21 cellular contexts compared by ENCODE assay signal in the genomic region with DNA sequence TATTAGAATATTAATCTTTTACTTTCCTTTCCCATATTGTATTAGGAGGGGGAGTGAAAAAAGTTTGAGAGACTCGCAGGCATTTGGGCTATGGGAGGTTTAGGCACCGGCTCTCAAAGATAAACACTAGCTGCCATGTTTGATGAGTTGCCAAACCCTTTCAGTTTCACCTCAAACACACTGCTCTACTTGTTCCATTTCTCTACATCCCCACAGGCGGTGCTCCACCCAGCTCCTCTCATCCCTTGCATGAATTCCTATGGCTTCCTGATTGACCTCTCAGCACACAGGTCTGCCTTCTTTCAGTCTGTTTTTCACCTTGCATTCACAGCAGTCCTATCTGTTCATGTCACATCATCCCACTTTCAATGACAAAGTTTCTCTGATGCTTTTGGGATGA.
DNase-seq lines count a peak whose midpoint lies in the region; ATAC-seq, FAIRE-seq and TF ChIP-seq lines count a peak whose summit lies in the region.
"Had no signal": no experiment of that assay in that cellular context is flagged by ENCODE, and none has a peak within 500 bp of the region (broad histone marks: within the 10 kb centered on the region; RNA-seq: fewer than 3 reads in every experiment).

No MANE protein-coding gene starts in this region.

- H3K27ac ChIP-seq in HepG2 (ENCODE audit: extremely low read length, insufficient read depth, low read length) = no peak overlapping the region
- H3K27ac ChIP-seq in right lobe of liver = no peak overlapping the region
- H3K27ac ChIP-seq: 22Rv1; A549; BLaER1 treated with 17β-estradiol and CSF1 and Interleukin-3, amounts not matched to agents 10 nM and 100 nM; C4-2B had no signal

- no peak for FAIRE-seq in HepG2 (lab: Jason Lieb, UNC)
- FAIRE-seq: A549, GM12891, GM19239 had no signal

- H3K9me3 ChIP-seq in HepG2 (ENCODE audit: low read length) = no peaks in the 10 kb centered on the region
- H3K9me3 ChIP-seq in right lobe of liver = no peaks in the 10 kb centered on the region
- H3K9me3 ChIP-seq: A549; BLaER1 treated with 17β-estradiol and CSF1 and Interleukin-3, amounts not matched to agents 10 nM and 100 nM; Caco-2 had no signal

- DNase-seq in HepG2 (ENCODE audit: low spot score) (peak; percentile 38), right lobe of liver (no peak), SK-MEL-5 (ENCODE audit: low read depth, low spot score) (peak; percentile 29), NCI-H187 treated with DMSO at 0.1 percent for 48 hours (lab: John Stamatoyannopoulos, UW) (no peak)
- no peak for DNase-seq in activated CD4-positive, CD25-positive, alpha-beta regulatory T cell treated with anti-CD3 and anti-CD28 coated beads, Interleukin-2, amount 50 U/mL, for 72 hours
- DNase-seq: AML-193; Caco-2; Calu3; CD4-positive, alpha-beta T cell; CD8-positive, alpha-beta T cell; DMS79 treated with DMSO at 0.1 percent for 48 hours; EL; GDM1 had no signal

- no peak overlapping the region for H2AFZ ChIP-seq in HepG2 (ENCODE audit: low read length)

- CTCF ChIA-PET in HepG2 (lab: Yijun Ruan, JAX; ENCODE audit: low intra/inter-chr PET ratio, low total read pairs) = no interaction called here

- H3K9ac ChIP-seq in HepG2 (ENCODE audit: insufficient read depth, low read depth, low read length) = no peak overlapping the region
- H3K9ac ChIP-seq: BLaER1 treated with 17β-estradiol and CSF1 and Interleukin-3, amounts not matched to agents 10 nM and 100 nM had no signal

- TF ChIP-seq CTCF in HepG2 (CRISPR knock-in tag; IDR thresholded peaks at IDR 0.05) (no peak), right lobe of liver (IDR thresholded peaks at IDR 0.05) (no peak)

- WGBS in HepG2 (ENCODE audit: low lambda C conversion rate) = 3% methylated on average over 3 of the region's 3 CpGs
- 47% methylated on average over 3 of the region's 3 CpGs for WGBS in right lobe of liver (ENCODE audit: insufficient coverage, low coverage, low lambda C conversion rate, missing lambda C conversion rate)

- no peak for TF ChIP-seq RAD21 in HepG2 (CRISPR knock-in tag; IDR thresholded peaks at IDR 0.05)

- H3K79me2 ChIP-seq in HepG2 (ENCODE audit: insufficient read depth, low read length) = no peaks in the 10 kb centered on the region

- POLR2A ChIA-PET in HepG2 (lab: Yijun Ruan, JAX) = no interaction called here

- H3K36me3 ChIP-seq in HepG2 (replicated peaks in 1 of 2; ENCODE audit: control insufficient read depth in 1 of 2, insufficient read depth in 2 of 2, low read length in 2 of 2) = no peaks in the 10 kb centered on the region
- no peaks in the 10 kb centered on the region for H3K36me3 ChIP-seq in right lobe of liver
- H3K36me3 ChIP-seq: BLaER1 treated with 17β-estradiol and CSF1 and Interleukin-3, amounts not matched to agents 10 nM and 100 nM had no signal

- H3K4me1 ChIP-seq in HepG2 (ENCODE audit: insufficient read depth, low read length) (peaks cover 13% of the 10 kb centered on the region), right lobe of liver (peaks cover 0 to 13% (median 4%) of the 10 kb centered on the region in 4 donors)
- H3K4me1 ChIP-seq: A549 had no signal

- BruUV-seq in HepG2 (replicated peaks; lab: Mats Ljungman, UMichigan) = no TSS peak

- H3K4me3 ChIP-seq in HepG2 (replicated peaks in 1 of 3; ENCODE audit: insufficient read depth in 1 of 3, low read depth in 2 of 3, low read length in 3 of 3) (no peak overlapping the region), right lobe of liver (no peak overlapping the region)
- H3K4me3 ChIP-seq: A549; BLaER1 treated with 17β-estradiol and CSF1 and Interleukin-3, amounts not matched to agents 10 nM and 100 nM had no signal

- no peak for ATAC-seq in HepG2
- no peak for ATAC-seq in right lobe of liver
- ATAC-seq in HG02885 (IDR thresholded peaks at IDR 0.05; ENCODE audit: poor library complexity, unreplicated experiment) = peak; percentile 39
- no peak for ATAC-seq in HG03342 (IDR thresholded peaks at IDR 0.05; ENCODE audit: unreplicated experiment)
- ATAC-seq: A549; CD8-positive, alpha-beta T cell had no signal

- no peaks in the 10 kb centered on the region for H4K20me1 ChIP-seq in HepG2 (ENCODE audit: insufficient read depth, low read length)
- H4K20me1 ChIP-seq: BLaER1 treated with 17β-estradiol and CSF1 and Interleukin-3, amounts not matched to agents 10 nM and 100 nM had no signal

- intact Hi-C loops in HepG2 (cut with micrococcal nuclease; ENCODE audit: unreplicated experiment) = no loop called here
- intact Hi-C loops in right lobe of liver (cut with DNase I) = no loop called here

- no peak for TF ChIP-seq POLR2A in HepG2 (IDR thresholded peaks at IDR 0.05; ENCODE audit: insufficient read depth in 1 of 2, low read depth in 2 of 2, low read length in 2 of 2)
- no peak for TF ChIP-seq POLR2A in right lobe of liver (IDR thresholded peaks at IDR 0.05)

- in situ Hi-C loops in HepG2 (cut with HindIII; ENCODE audit: extremely low pct_ligation_motif_present, low pct_unique_long_range_greater_than_20kb) (no loop called here), SK-MEL-5 (cut with HindIII; ENCODE audit: low pct_unique_long_range_greater_than_20kb, low sequenced_read_pairs) (no loop called here)

- TF ChIP-seq EP300 in HepG2 (IDR thresholded peaks at IDR 0.05; ENCODE audit: low read depth in 2 of 2, low read length in 2 of 2) (no peak), HepG2 (CRISPR knock-in tag; IDR thresholded peaks at IDR 0.05; ENCODE audit: borderline replicate concordance) (no peak)

- peaks cover 0 to 3% of the 10 kb centered on the region in 2 experiments; a peak in 1 of 5 replicates for H3K27me3 ChIP-seq in HepG2 (ENCODE audit: control insufficient read depth in 1 of 2, insufficient read depth in 2 of 2, low read length in 2 of 2)
- no peaks in the 10 kb centered on the region for H3K27me3 ChIP-seq in right lobe of liver
- H3K27me3 ChIP-seq: BLaER1 treated with 17β-estradiol and CSF1 and Interleukin-3, amounts not matched to agents 10 nM and 100 nM had no signal

- H3K4me2 ChIP-seq in HepG2 (ENCODE audit: low read depth, low read length) = no peak overlapping the region
- H3K4me2 ChIP-seq: A549; BLaER1 treated with 17β-estradiol and CSF1 and Interleukin-3, amounts not matched to agents 10 nM and 100 nM had no signal

TF ChIP-seq in HepG2, 621 proteins besides CTCF, POLR2A, EP300 and RAD21:
- TF ChIP-seq ZNF263 (CRISPR knock-in tag; IDR thresholded peaks at IDR 0.05) = peak; percentile 86
- TF ChIP-seq ZNF564 (CRISPR knock-in tag; IDR thresholded peaks at IDR 0.05) = no peak

Comparison
In these comparisons a context has a peak if more than half of its experiments do, and no peak if none do; other contexts are left out.
1. DNase-seq: peak in HepG2 (single experiment) and SK-MEL-5 (single experiment); none in right lobe of liver (0 of 3), NCI-H187 treated with DMSO at 0.1 percent for 48 hours (single experiment) and activated CD4-positive, CD25-positive, alpha-beta regulatory T cell treated with anti-CD3 and anti-CD28 coated beads, Interleukin-2, amount 50 U/mL, for 72 hours (single experiment).